ENCODE assay signal across 20 cellular contexts in genomic region chr10:30940279-30940678, GRCh38.
"Had no signal": no experiment of that assay in that cellular context is flagged by ENCODE, and none has a peak within 500 bp of the region (broad histone marks: within the 10 kb centered on the region; RNA-seq: fewer than 3 reads in every experiment).

No MANE protein-coding gene starts in this region.

- H3K79me2 ChIP-seq: hepatocyte had no signal

- H3K4me1 ChIP-seq: body of pancreas had no signal

- ATAC-seq: body of pancreas; effector memory CD8-positive, alpha-beta T cell; stimulated activated naive B cell treated with anti-CD40 and anti-IgM and Interleukin-4, amounts not matched to agents 10 μg/mL and 1 μg/mL and 100 μg/mL, for 72 hours had no signal

- H3K27me3 ChIP-seq: body of pancreas, dorsolateral prefrontal cortex, hepatocyte, vagina had no signal

- H3K27ac ChIP-seq: body of pancreas, dorsolateral prefrontal cortex, hepatocyte, vagina had no signal

- H3K4me2 ChIP-seq: hepatocyte had no signal

- H3K4me3 ChIP-seq: body of pancreas, hepatocyte, vagina had no signal

- H3K9me3 ChIP-seq: body of pancreas, vagina had no signal

- DNase-seq: activated CD4-positive, alpha-beta T cell treated with anti-CD3 and anti-CD28 coated beads for 1 hour; activated CD4-positive, alpha-beta T cell treated with anti-CD3 and anti-CD28 coated beads, Interleukin-2, amount 50 U/mL, for 1 hour; activated gamma-delta T cell treated with Interleukin-2 at 50 U/mL for 16 hours; activated T-cell treated with anti-CD3 and anti-CD28 coated beads, Interleukin-2, amount 50 U/mL, for 1 hour; anterior cingulate cortex; body of pancreas; central memory CD4-positive, alpha-beta T cell; dorsolateral prefrontal cortex; effector memory CD8-positive, alpha-beta T cell; foreskin fibroblast; immature natural killer cell; mesenchymal stem cell; posterior cingulate gyrus; stimulated activated CD4-positive, alpha-beta T cell treated with anti-CD3 and anti-CD28 coated beads, Interleukin-2, amount 100 ng/mL, for 48 hours; stimulated activated CD8-positive, alpha-beta memory T cell treated with anti-CD3 and anti-CD28 coated beads, Interleukin-4, amount 100 ng/mL, for 48 hours; stimulated activated naive B cell treated with anti-CD40 and anti-IgM and Interleukin-4, amounts not matched to agents 10 μg/mL and 1 μg/mL and 100 μg/mL, for 72 hours; T-helper 9 cell; trophoblast cell had no signal

- H2AFZ ChIP-seq: hepatocyte had no signal
